1 cellular context compared by ENCODE assay signal in genomic region chr19:19606021-19606420, GRCh38.
TF ChIP-seq lines count a peak whose summit lies in the region.

No MANE protein-coding gene starts in this region.

TF ChIP-seq in IMR-90, 13 proteins besides CTCF, POLR2A, EP300 and RAD21:
- TF ChIP-seq MAFK (IDR thresholded peaks at IDR 0.05; ENCODE audit: low read depth, low read length) (no peak), RFX5 (IDR thresholded peaks at IDR 0.05; ENCODE audit: low read depth, low read length) (no peak), USF2 (IDR thresholded peaks at IDR 0.05; ENCODE audit: low read depth, low read length) (no peak), FOS (IDR thresholded peaks at IDR 0.05; ENCODE audit: low read depth, low read length) (no peak), CEBPB (IDR thresholded peaks at IDR 0.05; ENCODE audit: low read depth, low read length) (no peak), MAZ (IDR thresholded peaks at IDR 0.05; ENCODE audit: borderline replicate concordance, low read depth, low read length) (no peak), BHLHE40 (IDR thresholded peaks at IDR 0.05; ENCODE audit: low read depth, low read length) (no peak), NFE2L2 (IDR thresholded peaks at IDR 0.05; ENCODE audit: low read depth, low read length) (no peak), ELK1 (IDR thresholded peaks at IDR 0.05; ENCODE audit: borderline replicate concordance, low read depth, low read length) (no peak), SMC3 (IDR thresholded peaks at IDR 0.05; ENCODE audit: low read depth, low read length) (no peak), CHD1 (IDR thresholded peaks at IDR 0.05; ENCODE audit: low read depth, low read length) (no peak), MXI1 (IDR thresholded peaks at IDR 0.05; ENCODE audit: borderline replicate concordance, low read depth, low read length) (no peak), RCOR1 (IDR thresholded peaks at IDR 0.05; ENCODE audit: insufficient replicate concordance, low read length) (no peak)
